19 cellular contexts compared by ENCODE assay signal in the genomic region with DNA sequence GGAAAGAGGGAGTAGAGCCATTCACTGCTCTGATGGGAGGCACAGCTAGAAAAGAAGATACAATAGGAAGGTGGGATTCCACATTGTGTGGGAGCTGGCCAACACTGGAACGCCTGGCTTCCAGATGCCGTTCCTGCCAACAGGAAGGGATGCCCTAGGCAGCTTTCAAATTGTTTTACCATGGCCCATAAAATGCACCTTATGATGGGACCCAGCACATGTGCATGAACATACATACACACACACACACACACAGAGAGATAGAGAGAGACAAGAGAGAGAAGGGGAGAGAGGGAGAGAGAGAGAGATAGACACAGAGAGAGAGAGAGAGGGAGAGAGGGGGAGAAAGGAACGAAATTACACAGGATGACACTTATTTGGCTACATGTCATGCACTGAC.
"Had no signal": no experiment of that assay in that cellular context is flagged by ENCODE, and none has a peak within 500 bp of the region (broad histone marks: within the 10 kb centered on the region; RNA-seq: fewer than 3 reads in every experiment).

No MANE protein-coding gene starts in this region.

- H3K4me3 Mint-ChIP-seq: immature natural killer cell, mesothelial cell of epicardium had no signal

- H3K27ac Mint-ChIP-seq: mesothelial cell of epicardium had no signal

- H3K4me1 ChIP-seq: esophagus muscularis mucosa, foreskin keratinocyte, gastroesophageal sphincter, left lung, lower lobe of right lung had no signal

- H3K36me3 Mint-ChIP-seq: immature natural killer cell, mesothelial cell of epicardium had no signal

- H3K9me3 ChIP-seq: esophagus muscularis mucosa, gastroesophageal sphincter, left lung, lower lobe of right lung, mucosa of descending colon had no signal

- H3K36me3 ChIP-seq: esophagus muscularis mucosa, gastroesophageal sphincter, heart left ventricle, left lung, lower lobe of right lung had no signal

- H3K27ac ChIP-seq: coronary artery, esophagus muscularis mucosa, foreskin keratinocyte, gastroesophageal sphincter, heart left ventricle, hepatocyte, left lung, lower lobe of right lung had no signal

- H3K4me3 ChIP-seq: coronary artery, dorsolateral prefrontal cortex, esophagus muscularis mucosa, gastroesophageal sphincter, heart left ventricle, hepatocyte, left lung, lower lobe of right lung, mucosa of descending colon had no signal

- H3K27me3 ChIP-seq: left lung had no signal

- ATAC-seq: foreskin keratinocyte, gastroesophageal sphincter, heart left ventricle, left cardiac atrium, left lung, left ventricle myocardium superior, lower lobe of right lung, mucosa of descending colon had no signal

- H3K4me1 Mint-ChIP-seq: immature natural killer cell, mesothelial cell of epicardium had no signal

- DNase-seq: dermis blood vessel endothelial cell; dorsolateral prefrontal cortex; effector CD4-positive, alpha-beta T cell; effector memory CD4-positive, alpha-beta T cell; foreskin keratinocyte; heart left ventricle; hypothalamus; immature natural killer cell; left cardiac atrium; left lung; left ventricle myocardium superior; lower lobe of right lung; mesenchymal stem cell; mucosa of descending colon had no signal

- H3K4me2 ChIP-seq: hepatocyte had no signal

- H2AFZ ChIP-seq: hepatocyte had no signal

- H3K9me3 Mint-ChIP-seq: immature natural killer cell had no signal

- H3K79me2 ChIP-seq: hepatocyte had no signal
